9 cellular contexts compared by ENCODE assay signal in genomic region chr17:44523672-44523972, GRCh38.
"Had no signal": no experiment of that assay in that cellular context is flagged by ENCODE, and none has a peak within 500 bp of the region (broad histone marks: within the 10 kb centered on the region; RNA-seq: fewer than 3 reads in every experiment).

No MANE protein-coding gene starts in this region.

- H3K36me3 ChIP-seq: neural progenitor cell, pancreas, thyroid gland, uterus had no signal

- H3K4me2 ChIP-seq: neural progenitor cell had no signal

- H3K4me3 Mint-ChIP-seq: activated naive CD8-positive, alpha-beta T cell; activated T-cell treated with anti-CD3 and anti-CD28 coated beads, Interleukin-2, amount 50 U/mL, for 24 hours; endodermal cell; mesothelial cell of epicardium; neural progenitor cell had no signal

- H3K27ac Mint-ChIP-seq: activated naive CD8-positive, alpha-beta T cell; activated T-cell treated with anti-CD3 and anti-CD28 coated beads, Interleukin-2, amount 50 U/mL, for 24 hours; endodermal cell; mesothelial cell of epicardium; neural progenitor cell had no signal

- H3K9ac ChIP-seq: neural progenitor cell had no signal

- H3K4me1 Mint-ChIP-seq: endodermal cell, mesothelial cell of epicardium, neural progenitor cell had no signal

- DNase-seq: activated effector memory CD4-positive, alpha-beta T cell treated with Interleukin-2 at 50 U/mL for 16 hours had no signal

- H3K4me3 ChIP-seq: neural progenitor cell, pancreas, thyroid gland, uterus had no signal

- H3K27ac ChIP-seq: neural progenitor cell, pancreas, thyroid gland, uterus had no signal

- FAIRE-seq: pancreas had no signal

- H3K27me3 ChIP-seq: neural progenitor cell, pancreas, thyroid gland, uterus had no signal

- H3K4me1 ChIP-seq: neural progenitor cell, pancreas, thyroid gland, uterus had no signal

- H2AFZ ChIP-seq: neural progenitor cell had no signal

- H3K36me3 Mint-ChIP-seq: activated naive CD8-positive, alpha-beta T cell; mesothelial cell of epicardium had no signal

- H3K9me3 ChIP-seq: pancreas, thyroid gland had no signal
